23 cellular contexts compared by ENCODE assay signal in the genomic region with DNA sequence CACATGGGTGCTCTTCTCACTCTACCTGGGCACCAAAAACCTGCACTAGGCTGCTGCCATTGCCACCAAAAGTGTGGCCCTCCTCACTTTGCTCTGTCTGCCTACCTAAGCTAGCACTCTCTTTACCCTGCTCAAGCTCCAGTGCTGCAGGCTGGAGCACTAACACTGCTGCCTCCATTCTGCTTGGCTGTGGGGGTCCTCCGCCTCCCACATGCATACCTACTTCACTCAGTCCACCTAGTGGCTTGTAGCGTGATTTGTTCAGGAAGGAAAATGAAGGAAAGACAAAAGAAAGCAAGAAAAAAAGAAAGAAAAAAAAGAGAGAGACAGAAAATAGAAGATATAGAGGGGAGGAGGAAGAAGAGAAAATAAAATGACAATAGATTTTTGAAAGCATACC.
"Had no signal": no experiment of that assay in that cellular context is flagged by ENCODE, and none has a peak within 500 bp of the region (broad histone marks: within the 10 kb centered on the region; RNA-seq: fewer than 3 reads in every experiment).

No MANE protein-coding gene starts in this region.

- ATAC-seq: activated CD4-positive, CD25-positive, alpha-beta regulatory T cell treated with anti-CD3 and anti-CD28 coated beads, Interleukin-2, amount 50 U/mL, for 24 hours; activated naive CD4-positive, alpha-beta T cell treated with anti-CD3 and anti-CD28 coated beads, Interleukin-2, amount 50 U/mL, for 72 hours; body of pancreas; foreskin keratinocyte; heart left ventricle; left lung; right cardiac atrium had no signal

- H3K27ac Mint-ChIP-seq: activated naive CD4-positive, alpha-beta T cell treated with anti-CD3 and anti-CD28 coated beads, Interleukin-2, amount 50 U/mL, for 72 hours had no signal

- H3K36me3 Mint-ChIP-seq: activated naive CD4-positive, alpha-beta T cell treated with anti-CD3 and anti-CD28 coated beads, Interleukin-2, amount 50 U/mL, for 72 hours had no signal

- H3K4me1 Mint-ChIP-seq: nephron had no signal

- H3K4me3 ChIP-seq: body of pancreas, cardiac muscle cell, esophagus muscularis mucosa, heart left ventricle, left lung, lung, tibial nerve had no signal

- H3K4me1 ChIP-seq: body of pancreas, esophagus muscularis mucosa, foreskin keratinocyte, heart left ventricle, left lung, tibial nerve had no signal

- H3K36me3 ChIP-seq: cardiac muscle cell, esophagus muscularis mucosa, heart left ventricle, left lung, tibial nerve had no signal

- H3K4me3 Mint-ChIP-seq: nephron had no signal

- DNase-seq: activated CD4-positive, alpha-beta T cell treated with anti-CD3 and anti-CD28 coated beads for 48 hours; activated CD4-positive, alpha-beta T cell treated with anti-CD3 and anti-CD28 coated beads, Interleukin-2, amount 50 U/mL, for 48 hours; activated CD8-positive, alpha-beta memory T cell treated with anti-CD3 and anti-CD28 coated beads for 24 hours; anterior cingulate cortex; body of pancreas; cortex of kidney; foreskin keratinocyte; hypothalamus; left lung; occipital lobe; right cardiac atrium; stimulated activated CD4-positive, alpha-beta T cell treated with anti-CD3 and anti-CD28 coated beads, Interleukin-15, amount 100 ng/mL, for 24 hours; stimulated activated CD4-positive, alpha-beta T cell treated with anti-CD3 and anti-CD28 coated beads, Interleukin-2, amount 100 ng/mL, for 24 hours; stimulated activated naive CD4-positive, alpha-beta T cell treated with Interleukin-2 at 50 U/mL for 16 hours had no signal

- H3K9me3 ChIP-seq: body of pancreas, esophagus muscularis mucosa, heart left ventricle, tibial nerve had no signal

- H3K27ac ChIP-seq: body of pancreas, cardiac muscle cell, esophagus muscularis mucosa, foreskin keratinocyte, heart left ventricle, left lung, tibial nerve, VCaP had no signal

- H3K27me3 ChIP-seq: body of pancreas, cardiac muscle cell, esophagus muscularis mucosa, foreskin keratinocyte, heart left ventricle, left lung, tibial nerve had no signal
